In genomic region chrX:1231850-1232505, GRCh38 we compare ENCODE assay signal across 1 cellular context.
TF ChIP-seq lines count a peak whose summit lies in the region.

No MANE protein-coding gene starts in this region.

TF ChIP-seq in H1, 55 proteins besides CTCF, POLR2A, EP300 and RAD21 (continued from another document):
- no peak for TF ChIP-seq EGR1 (IDR thresholded peaks at IDR 0.05; ENCODE audit: borderline replicate concordance, low read depth, low read length)
TF ChIP-seq in H1: peak in this region for 0.
